Comparison of ENCODE assay signal across 1 cellular context in genomic region chr1:51331206-51332100, GRCh38.
TF ChIP-seq lines count a peak whose summit lies in the region.

No MANE protein-coding gene starts in this region.

TF ChIP-seq in GM23338, 12 proteins besides CTCF, POLR2A, EP300 and RAD21 (continued from another document):
- TF ChIP-seq ETS1 (IDR thresholded peaks at IDR 0.05) (no peak), ZNF331 (CRISPR knock-in tag; IDR thresholded peaks at IDR 0.05; ENCODE audit: low read depth) (no peak), CREB1 (CRISPR knock-in tag; IDR thresholded peaks at IDR 0.05; ENCODE audit: low read depth) (0 out of 2 replicates have a peak, but pooled peaks have one; percentile 25)
